In the genomic region with DNA sequence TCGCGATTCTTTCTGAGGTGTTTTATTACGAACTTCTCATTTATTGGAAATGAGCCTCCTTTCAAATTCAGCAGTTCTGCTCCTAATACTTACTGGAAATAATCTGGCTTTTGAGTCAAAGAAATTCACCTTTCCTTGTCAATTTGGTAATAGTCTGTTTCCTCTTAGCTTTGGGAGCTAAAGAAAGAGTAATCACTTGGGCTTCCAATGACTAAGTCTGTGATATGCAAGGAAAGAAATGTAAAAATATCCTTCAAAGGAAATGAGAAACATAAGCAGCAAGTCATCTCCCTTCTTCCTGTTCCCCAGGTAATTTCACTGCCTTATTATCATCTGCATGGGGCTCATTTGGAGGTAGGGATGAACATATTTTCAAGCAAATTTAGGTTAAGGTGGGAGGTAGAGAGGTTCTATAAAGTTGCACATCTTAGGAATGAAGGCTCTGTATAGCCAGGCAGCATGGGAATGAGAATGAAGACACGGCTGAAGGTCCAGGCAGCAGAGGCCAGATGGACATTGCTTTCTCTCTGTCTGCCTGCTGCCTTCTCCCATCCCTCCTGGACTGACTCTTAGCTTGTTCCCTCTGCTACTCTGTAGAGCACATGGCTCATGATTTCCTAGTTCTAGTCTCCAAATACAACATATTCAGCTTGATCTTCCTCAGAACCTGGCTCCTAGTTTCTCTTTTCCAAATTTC, we compare ENCODE assay signal across 19 cellular contexts. TPM values are rescaled to one million over a fixed set of nuclear protein-coding genes. Genes with fewer than 3 reads are reported as not detected.
A peak's percentile ranks its signal among the peaks of the same experiment; 100 is the strongest.
DNase-seq lines count a peak whose midpoint lies in the region; ATAC-seq, FAIRE-seq and TF ChIP-seq lines count a peak whose summit lies in the region.
"Had no signal": no experiment of that assay in that cellular context is flagged by ENCODE, and none has a peak within 500 bp of the region (broad histone marks: within the 10 kb centered on the region; RNA-seq: fewer than 3 reads in every experiment).

No MANE protein-coding gene starts in this region.

- no peaks in the 10 kb centered on the region for H3K27me3 Mint-ChIP-seq in astrocyte (ENCODE audit: low read depth, unreplicated experiment)
- H3K27me3 Mint-ChIP-seq in activated CD4-positive, alpha-beta memory T cell treated with anti-CD3 and anti-CD28 coated beads for 36 hours = no peaks in the 10 kb centered on the region

- H3K9me3 Mint-ChIP-seq in astrocyte (ENCODE audit: unreplicated experiment) = no peaks in the 10 kb centered on the region
- no peaks in the 10 kb centered on the region for H3K9me3 Mint-ChIP-seq in activated CD4-positive, alpha-beta memory T cell treated with anti-CD3 and anti-CD28 coated beads for 36 hours

- no peak overlapping the region for H3K4ac ChIP-seq in IMR-90 (ENCODE audit: low read depth, low read length)

- no peak overlapping the region for H3K56ac ChIP-seq in IMR-90 (ENCODE audit: extremely low read depth, insufficient read depth, low read length)

- H4K91ac ChIP-seq in IMR-90 (ENCODE audit: insufficient read depth, low read depth, low read length) = no peak overlapping the region

- H3K79me1 ChIP-seq in IMR-90 (ENCODE audit: low read depth in 1 of 2, low read length in 2 of 2) = no peaks in the 10 kb centered on the region

- H3K9me3 ChIP-seq in IMR-90 (ENCODE audit: control insufficient read depth, insufficient read depth, low read length) (no peaks in the 10 kb centered on the region), astrocyte (ENCODE audit: insufficient read depth, low read depth, low read length) (no peaks in the 10 kb centered on the region), keratinocyte (ENCODE audit: control insufficient read depth, low read depth, low read length) (no peaks in the 10 kb centered on the region), BE2C (no peaks in the 10 kb centered on the region)
- H3K9me3 ChIP-seq: SJCRH30 had no signal

- TF ChIP-seq POLR2A in IMR-90 (IDR thresholded peaks at IDR 0.05; ENCODE audit: low read depth, low read length) (no peak), erythroblast (IDR thresholded peaks at IDR 0.05; ENCODE audit: low read length) (no peak)

- FAIRE-seq in astrocyte (lab: Jason Lieb, UNC) = peak; percentile 65
- peak; percentile 58 for FAIRE-seq in keratinocyte (lab: Jason Lieb, UNC)
- FAIRE-seq: A204.1 had no signal

- dilution Hi-C loops in IMR-90 (cut with HindIII; ENCODE audit: low sequenced_read_pairs, unreplicated experiment) (no loop called here), keratinocyte (cut with MboI; ENCODE audit: extremely low pct_ligation_motif_present, low sequenced_read_pairs) (no loop called here)

- H3K9ac ChIP-seq in IMR-90 (ENCODE audit: low read depth, low read length) (no peak overlapping the region), astrocyte (ENCODE audit: low read length) (no peak overlapping the region), keratinocyte (ENCODE audit: control insufficient read depth, extremely low read depth, insufficient read depth, low read length) (no peak overlapping the region)

- H3K9me1 ChIP-seq in IMR-90 (ENCODE audit: insufficient read depth, low read length) (no peaks in the 10 kb centered on the region), keratinocyte (ENCODE audit: control insufficient read depth, extremely low read depth, insufficient read depth, low read length) (no peaks in the 10 kb centered on the region)

- H3K27me3 ChIP-seq in IMR-90 (ENCODE audit: control insufficient read depth, insufficient read depth, low read length) (peaks cover 3% of the 10 kb centered on the region; the same call in 1 of the 2 replicates), astrocyte (ENCODE audit: insufficient read depth, low read length) (no peaks in the 10 kb centered on the region), keratinocyte (ENCODE audit: control insufficient read depth, extremely low read depth, insufficient read depth, low read length) (no peaks in the 10 kb centered on the region), BE2C (no peaks in the 10 kb centered on the region)
- H3K27me3 ChIP-seq: SJCRH30 had no signal

- no peak overlapping the region for H3K14ac ChIP-seq in IMR-90 (replicated peaks; ENCODE audit: low read depth, low read length)

- TF ChIP-seq RAD21 in IMR-90 (IDR thresholded peaks at IDR 0.05; ENCODE audit: low read length) = no peak

- H3K36me3 ChIP-seq in IMR-90 (ENCODE audit: control insufficient read depth, insufficient read depth, low read length) (no peaks in the 10 kb centered on the region), astrocyte (ENCODE audit: insufficient read depth, low read length) (no peaks in the 10 kb centered on the region), keratinocyte (ENCODE audit: control insufficient read depth in 2 of 2, extremely low read depth in 1 of 2, insufficient read depth in 2 of 2, low read length in 2 of 2) (no peaks in the 10 kb centered on the region), BE2C (no peaks in the 10 kb centered on the region)
- H3K36me3 ChIP-seq: SJCRH30 had no signal

- H2AFZ ChIP-seq in IMR-90 (replicated peaks; ENCODE audit: low read length, poor library complexity) (no peak overlapping the region), astrocyte (ENCODE audit: low read depth, low read length) (no peak overlapping the region), keratinocyte (ENCODE audit: control insufficient read depth, low read length) (peak overlapping the region; percentile 64)

- peaks cover 2% of the 10 kb centered on the region; the same call in 1 of the 2 replicates for H3K4me1 ChIP-seq in IMR-90 (ENCODE audit: control insufficient read depth, insufficient read depth, low read length)
- H3K4me1 ChIP-seq in astrocyte (ENCODE audit: insufficient read depth, low read length) = peaks cover 7% of the 10 kb centered on the region
- H3K4me1 ChIP-seq in keratinocyte (ENCODE audit: control insufficient read depth, extremely low read depth, insufficient read depth, low read length) = peaks cover 13% of the 10 kb centered on the region
- no peaks in the 10 kb centered on the region for H3K4me1 ChIP-seq in BE2C
- H3K4me1 ChIP-seq: SJCRH30 had no signal

- no TSS peak for BruUV-seq in IMR-90 (replicated peaks; lab: Mats Ljungman, UMichigan)

- no peak overlapping the region for H3K27ac Mint-ChIP-seq in astrocyte (ENCODE audit: unreplicated experiment)
- no peak overlapping the region for H3K27ac Mint-ChIP-seq in activated CD4-positive, alpha-beta memory T cell treated with anti-CD3 and anti-CD28 coated beads for 36 hours
- H3K27ac Mint-ChIP-seq: CD14-positive monocyte had no signal

- H3K36me3 Mint-ChIP-seq in astrocyte (ENCODE audit: low read depth, unreplicated experiment) = peaks cover 2% of the 10 kb centered on the region
- H3K36me3 Mint-ChIP-seq in activated CD4-positive, alpha-beta memory T cell treated with anti-CD3 and anti-CD28 coated beads for 36 hours = no peaks in the 10 kb centered on the region
- H3K36me3 Mint-ChIP-seq: CD14-positive monocyte had no signal

- POLR2A ChIA-PET in IMR-90 (lab: Charles Lee; ENCODE audit: unreplicated experiment) = no interaction called here
- POLR2A ChIA-PET in activated CD4-positive, alpha-beta memory T cell treated with anti-CD3 and anti-CD28 coated beads for 36 hours (lab: Charles Lee) = no interaction called here

- H3K23ac ChIP-seq in IMR-90 (ENCODE audit: low read depth, low read length) = no peak overlapping the region

- no peak overlapping the region for H2AK9ac ChIP-seq in IMR-90 (replicated peaks; ENCODE audit: low read depth, low read length, poor library complexity)

- H3K4me3 ChIP-seq in IMR-90 (ENCODE audit: insufficient read depth, low read depth, low read length) (no peak overlapping the region), astrocyte (ENCODE audit: insufficient read depth, low read depth, low read length) (no peak overlapping the region), keratinocyte (ENCODE audit: control insufficient read depth in 2 of 3, extremely low read depth in 1 of 3, insufficient read depth in 2 of 3, low read depth in 1 of 3, low read length in 3 of 3) (no peak overlapping the region), BE2C (ENCODE audit: low read depth, low read length) (no peak overlapping the region)
- H3K4me3 ChIP-seq: SJCRH30 had no signal

- H3K4me2 ChIP-seq in IMR-90 (ENCODE audit: low read depth, low read length) = peak overlapping the region; percentile 9; the same call in 1 of the 2 replicates
- H3K4me2 ChIP-seq in astrocyte (ENCODE audit: low read length) = peak overlapping the region; percentile 32
- peak overlapping the region; percentile 34 for H3K4me2 ChIP-seq in keratinocyte (ENCODE audit: control insufficient read depth, extremely low read depth, insufficient read depth, low read depth, low read length)

- intact Hi-C loops in IMR-90 (cut with micrococcal nuclease) = no loop called here
- intact Hi-C loops in activated CD4-positive, alpha-beta memory T cell treated with anti-CD3 and anti-CD28 coated beads for 36 hours (cut with micrococcal nuclease) = no loop called here

- ATAC-seq in IMR-90 (ENCODE audit: low read depth) = no peak

- no peak overlapping the region for H3K4me3 Mint-ChIP-seq in astrocyte (ENCODE audit: unreplicated experiment)
- no peak overlapping the region for H3K4me3 Mint-ChIP-seq in activated CD4-positive, alpha-beta memory T cell treated with anti-CD3 and anti-CD28 coated beads for 36 hours
- H3K4me3 Mint-ChIP-seq: CD14-positive monocyte had no signal

- H2BK5ac ChIP-seq in IMR-90 (ENCODE audit: low read depth, low read length, poor library complexity, severe bottlenecking) = no peak overlapping the region

- in situ Hi-C loops in IMR-90 (cut with MboI; ENCODE audit: low sequenced_read_pairs) = no loop called here

- no peak overlapping the region for H2BK120ac ChIP-seq in IMR-90 (ENCODE audit: low read depth, low read length)

- no peak overlapping the region for H2BK20ac ChIP-seq in IMR-90 (ENCODE audit: low read depth, low read length)

- no peak overlapping the region for H4K8ac ChIP-seq in IMR-90 (ENCODE audit: low read depth in 2 of 2, low read length in 2 of 2)

- H3K79me2 ChIP-seq in astrocyte (ENCODE audit: insufficient read depth, low read length) (no peaks in the 10 kb centered on the region), keratinocyte (ENCODE audit: control insufficient read depth, insufficient read depth, low read length) (no peaks in the 10 kb centered on the region)

- no peak overlapping the region for H2BK15ac ChIP-seq in IMR-90 (ENCODE audit: low read depth, low read length)

- peaks cover 7% of the 10 kb centered on the region for H3K4me1 Mint-ChIP-seq in astrocyte (ENCODE audit: low read depth, unreplicated experiment)
- H3K4me1 Mint-ChIP-seq in activated CD4-positive, alpha-beta memory T cell treated with anti-CD3 and anti-CD28 coated beads for 36 hours (ENCODE audit: low read depth) = peaks cover 2% of the 10 kb centered on the region
- H3K4me1 Mint-ChIP-seq: CD14-positive monocyte had no signal

- H2AK5ac ChIP-seq in IMR-90 (ENCODE audit: low read depth, low read length) = no peak overlapping the region

- DNase-seq in ELR (ENCODE audit: low read depth) = peak; percentile 57
- peak; percentile 31 for DNase-seq in IMR-90
- DNase-seq in astrocyte (ENCODE audit: low read depth) = peak; percentile 50
- DNase-seq in keratinocyte (ENCODE audit: low read depth, low spot score) = no peak
- DNase-seq in erythroblast (lab: John Stamatoyannopoulos, UW) = no peak
- DNase-seq in activated CD4-positive, alpha-beta memory T cell treated with anti-CD3 and anti-CD28 coated beads for 36 hours = no peak
- no peak for DNase-seq in BE2C
- no peak for DNase-seq in NOMO-1 (lab: John Stamatoyannopoulos, UW; ENCODE audit: unreplicated experiment in 2 of 2)
- DNase-seq: COR-L47, DMS153, Kasumi-1, NCI-H2029, NCI-H2171 treated with DMSO at 0.1 percent for 48 hours, NCI-H510A, NCI-H82, RPMI8226, SJCRH30 had no signal

- H3K27ac ChIP-seq in IMR-90 (ENCODE audit: insufficient read depth, low read length) = no peak overlapping the region
- H3K27ac ChIP-seq in astrocyte (ENCODE audit: low read depth, low read length) = no peak overlapping the region
- no peak overlapping the region for H3K27ac ChIP-seq in keratinocyte (ENCODE audit: control insufficient read depth, insufficient read depth, low read length)
- H3K27ac ChIP-seq: SJCRH30 had no signal

- WGBS in IMR-90 (ENCODE audit: extremely low coverage in 2 of 2, insufficient read length in 1 of 2), 2 experiments = no CpG with 5 or more reads among the region's 4 CpGs

- TF ChIP-seq CTCF in IMR-90 (conservative IDR thresholded peaks at IDR 0.05; ENCODE audit: low read depth, low read length) (no peak), astrocyte (IDR thresholded peaks at IDR 0.05; ENCODE audit: insufficient read depth, low read depth, low read length) (no peak), keratinocyte (optimal IDR thresholded peaks at IDR 0.05 in 1 of 3, IDR thresholded peaks at IDR 0.05 in 1 of 3, conservative IDR thresholded peaks at IDR 0.05 in 1 of 3; ENCODE audit: extremely low read depth in 1 of 3, insufficient read depth in 2 of 3, low read length in 3 of 3) (no peak), BE2C (IDR thresholded peaks at IDR 0.05; ENCODE audit: low read depth, low read length) (no peak)

- H4K5ac ChIP-seq in IMR-90 (ENCODE audit: low read depth, low read length) = peak overlapping the region; percentile 21; the same call in 1 of the 2 replicates

- H4K20me1 ChIP-seq in IMR-90 (ENCODE audit: insufficient read depth, low read length) (no peaks in the 10 kb centered on the region), astrocyte (ENCODE audit: insufficient read depth, low read length) (no peaks in the 10 kb centered on the region), keratinocyte (ENCODE audit: control insufficient read depth, extremely low read depth, insufficient read depth, low read length) (no peaks in the 10 kb centered on the region)

- CTCF ChIA-PET in IMR-90 (lab: Yijun Ruan, JAX) = no interaction called here
- CTCF ChIA-PET in activated CD4-positive, alpha-beta memory T cell treated with anti-CD3 and anti-CD28 coated beads for 36 hours (lab: Charles Lee) = interaction anchor here (0.5 to 1.0 kb wide), 2 partner anchors 26 to 493 kb away, joined by 3 read pairs; no protein-coding TSS in a partner anchor

- no peak overlapping the region for H3K18ac ChIP-seq in IMR-90 (ENCODE audit: low read depth, low read length)

RNA-seq across cellular contexts. Expression of a gene that starts 1.0 kb away (rescaled TPM):
- total RNA-seq in IMR-90 (2012; rRNA removed) (not detected in 2 replicates), astrocyte (not detected in 2 replicates)
- polyA plus RNA-seq in IMR-90 (2012; rRNA removed) (not detected in 2 replicates), keratinocyte (0.13 to 0.14 TPM in 2 of 3 replicates, not detected in the other)
- polyA plus RNA-seq in IMR-90 (2012; cell fraction: cytosol; rRNA removed) = not detected in 2 replicates
- not detected in 2 replicates for polyA plus RNA-seq in IMR-90 (2012; cell fraction: nucleus; rRNA removed; ENCODE audit: low replicate concordance)
- not detected for polyA plus RNA-seq in keratinocyte (2011; ENCODE audit: low read depth)
- polyA plus RNA-seq in keratinocyte (2011; cell fraction: cytosol; rRNA removed) = 0.09 TPM in 1 of 2 replicates, not detected in the other
- 0.20 TPM in 1 of 2 replicates, not detected in the other for polyA plus RNA-seq in keratinocyte (2011; cell fraction: nucleus; rRNA removed)
- polyA plus RNA-seq in keratinocyte (2012; ENCODE audit: low replicate concordance) = 0.17 TPM in 1 of 2 replicates, not detected in the other
- polyA minus RNA-seq in keratinocyte = not detected in 3 replicates
- not detected for polyA minus RNA-seq in keratinocyte (2011; cell fraction: cytosol; rRNA and poly(A)+ RNA removed)
- polyA minus RNA-seq in keratinocyte (2011; cell fraction: nucleus; rRNA and poly(A)+ RNA removed) = not detected in 2 replicates
- not detected for total RNA-seq in activated CD4-positive, alpha-beta memory T cell treated with anti-CD3 and anti-CD28 coated beads for 36 hours
- polyA plus RNA-seq in BE2C (2012; ENCODE audit: insufficient read depth, insufficient read length, low read depth) = not detected
- polyA plus RNA-seq: CD14-positive monocyte had no signal

Comparison
In these comparisons a context has a peak if more than half of its experiments do, and no peak if none do; other contexts are left out.
1. DNase-seq: peak in ELR (single experiment), IMR-90 (single experiment) and astrocyte (single experiment); none in keratinocyte (single experiment), erythroblast (0 of 2), activated CD4-positive, alpha-beta memory T cell treated with anti-CD3 and anti-CD28 coated beads for 36 hours (single experiment), BE2C (single experiment) and NOMO-1 (0 of 2).
2. Peak in every context shown above with its lines, with median percentiles within 50 percentile points of each other: H3K4me2 ChIP-seq.